ENCODE assay signal across 10 cellular contexts in genomic region chr16:70577256-70577698, GRCh38. TPM values are rescaled to one million over a fixed set of nuclear protein-coding genes. Genes with fewer than 3 reads are reported as not detected.
A peak's percentile ranks its signal among the peaks of the same experiment; 100 is the strongest.
DNase-seq lines count a peak whose midpoint lies in the region; ATAC-seq, FAIRE-seq and TF ChIP-seq lines count a peak whose summit lies in the region.
"Had no signal": no experiment of that assay in that cellular context is flagged by ENCODE, and none has a peak within 500 bp of the region (broad histone marks: within the 10 kb centered on the region; RNA-seq: fewer than 3 reads in every experiment).

No MANE protein-coding gene starts in this region.

- H3K9me3 ChIP-seq in Caco-2 (no peaks in the 10 kb centered on the region), IMR-90 (ENCODE audit: control insufficient read depth, insufficient read depth, low read length) (no peaks in the 10 kb centered on the region)

- dilution Hi-C loops in IMR-90 (cut with HindIII; ENCODE audit: low sequenced_read_pairs, unreplicated experiment) = no loop called here

- TF ChIP-seq POLR2A in IMR-90 (IDR thresholded peaks at IDR 0.05; ENCODE audit: low read depth, low read length) = no peak

- peak overlapping the region; percentile 75 for H2AK9ac ChIP-seq in IMR-90 (replicated peaks; ENCODE audit: low read depth, low read length, poor library complexity)

- peak overlapping the region; percentile 62 for H2BK5ac ChIP-seq in IMR-90 (ENCODE audit: low read depth, low read length, poor library complexity, severe bottlenecking)

- no peak for FAIRE-seq in bronchial epithelial cell (lab: Jason Lieb, UNC)

- peak; percentile 38 for ATAC-seq in IMR-90 (ENCODE audit: low read depth)

- no peak overlapping the region; the same call in 2 of the 3 replicates for H2BK15ac ChIP-seq in IMR-90 (ENCODE audit: low read depth, low read length)

- H3K4me3 Mint-ChIP-seq in Caco-2 (ENCODE audit: unreplicated experiment) (no peak overlapping the region), neural crest cell (peak overlapping the region; percentile 38)
- H3K4me3 Mint-ChIP-seq: activated CD4-positive, alpha-beta T cell treated with anti-CD3 and anti-CD28 coated beads, Interleukin-2, amount 10 ng/mL, durations not matched to agents 7 days and 5 days had no signal

- WGBS in IMR-90 (ENCODE audit: extremely low coverage in 2 of 2, insufficient read length in 1 of 2), 2 experiments = 47% methylated on average over 5 of the region's 9 CpGs; no CpG with 5 or more reads in 1 of the 2 experiments

- no peaks in the 10 kb centered on the region for H3K27me3 Mint-ChIP-seq in Caco-2 (ENCODE audit: insufficient read depth, unreplicated experiment)
- peaks cover 3% of the 10 kb centered on the region for H3K27me3 Mint-ChIP-seq in neural crest cell (ENCODE audit: low read depth)
- H3K27me3 Mint-ChIP-seq: activated CD4-positive, alpha-beta T cell treated with anti-CD3 and anti-CD28 coated beads, Interleukin-2, amount 10 ng/mL, durations not matched to agents 7 days and 5 days had no signal

- no peak overlapping the region; the same call in 1 of the 2 replicates for H4K91ac ChIP-seq in IMR-90 (ENCODE audit: insufficient read depth, low read depth, low read length)

- H2AK5ac ChIP-seq in IMR-90 (ENCODE audit: low read depth, low read length) = peak overlapping the region; percentile 32

- H3K56ac ChIP-seq in IMR-90 (ENCODE audit: extremely low read depth, insufficient read depth, low read length) = no peak overlapping the region; the same call in 1 of the 2 replicates

- peak overlapping the region; percentile 51; the same call in 1 of the 2 replicates for H3K23ac ChIP-seq in IMR-90 (ENCODE audit: low read depth, low read length)

- peaks cover 34% of the 10 kb centered on the region for H4K20me1 ChIP-seq in IMR-90 (ENCODE audit: insufficient read depth, low read length)

- POLR2A ChIA-PET in Caco-2 (lab: Charles Lee) (no interaction called here), IMR-90 (lab: Charles Lee; ENCODE audit: unreplicated experiment) (no interaction called here)

- H3K14ac ChIP-seq in IMR-90 (replicated peaks; ENCODE audit: low read depth, low read length) = peak overlapping the region; percentile 48; the same call in 1 of the 2 replicates

- H4K5ac ChIP-seq in IMR-90 (ENCODE audit: low read depth, low read length) = no peak overlapping the region

- no peak overlapping the region for H3K9ac ChIP-seq in IMR-90 (ENCODE audit: low read depth, low read length)

- H2BK20ac ChIP-seq in IMR-90 (ENCODE audit: low read depth, low read length) = 0 out of 2 replicates have a peak overlapping the region, but pooled peaks have one; percentile 39

- H3K27ac Mint-ChIP-seq in Caco-2 (ENCODE audit: unreplicated experiment) (peak overlapping the region; percentile 31), neural crest cell (ENCODE audit: unreplicated experiment) (no peak overlapping the region)
- H3K27ac Mint-ChIP-seq: activated CD4-positive, alpha-beta T cell treated with anti-CD3 and anti-CD28 coated beads, Interleukin-2, amount 10 ng/mL, durations not matched to agents 7 days and 5 days had no signal

- H4K8ac ChIP-seq in IMR-90 (ENCODE audit: low read depth in 2 of 2, low read length in 2 of 2) = peak overlapping the region in 1 of 2 experiments; percentile 23; a peak in 1 of 4 replicates

- H2BK120ac ChIP-seq in IMR-90 (ENCODE audit: low read depth, low read length) = peak overlapping the region; percentile 12; the same call in 1 of the 2 replicates

- peaks cover 29% of the 10 kb centered on the region for H3K9me1 ChIP-seq in IMR-90 (ENCODE audit: insufficient read depth, low read length)

- H3K18ac ChIP-seq in IMR-90 (ENCODE audit: low read depth, low read length) = no peak overlapping the region

- BruUV-seq in Caco-2 (replicated peaks; lab: Mats Ljungman, UMichigan) = no TSS peak
- BruUV-seq in IMR-90 (replicated peaks; lab: Mats Ljungman, UMichigan) = no TSS peak

- CTCF ChIA-PET in Caco-2 (lab: Charles Lee) = no interaction called here
- CTCF ChIA-PET in IMR-90 (lab: Yijun Ruan, JAX) = no interaction called here

- TF ChIP-seq RAD21 in IMR-90 (IDR thresholded peaks at IDR 0.05; ENCODE audit: low read length) = no peak

- H3K9me3 Mint-ChIP-seq in Caco-2 (ENCODE audit: unreplicated experiment) = no peaks in the 10 kb centered on the region
- H3K9me3 Mint-ChIP-seq in neural crest cell = no peaks in the 10 kb centered on the region
- H3K9me3 Mint-ChIP-seq: activated CD4-positive, alpha-beta T cell treated with anti-CD3 and anti-CD28 coated beads, Interleukin-2, amount 10 ng/mL, durations not matched to agents 7 days and 5 days had no signal

- peak overlapping the region; percentile 14; the same call in 1 of the 2 replicates for H3K27ac ChIP-seq in IMR-90 (ENCODE audit: insufficient read depth, low read length)

- H3K36me3 ChIP-seq in Caco-2 (ENCODE audit: control insufficient read depth, insufficient read depth, low read length) = peaks cover 6% of the 10 kb centered on the region
- H3K36me3 ChIP-seq in IMR-90 (ENCODE audit: control insufficient read depth, insufficient read depth, low read length) = peaks cover 14% of the 10 kb centered on the region
- H3K36me3 ChIP-seq in bronchial epithelial cell (ENCODE audit: control insufficient read depth, insufficient read depth, low read length) = no peaks in the 10 kb centered on the region

- H3K4me1 Mint-ChIP-seq in Caco-2 (ENCODE audit: low read depth, unreplicated experiment) (no peaks in the 10 kb centered on the region), neural crest cell (no peaks in the 10 kb centered on the region)

- H3K4me2 ChIP-seq in IMR-90 (ENCODE audit: low read depth, low read length) = no peak overlapping the region

- TF ChIP-seq CTCF in Caco-2 (IDR thresholded peaks at IDR 0.05; ENCODE audit: insufficient read depth in 1 of 2, low read depth in 1 of 2, low read length in 1 of 2, severe bottlenecking in 1 of 2, unreplicated experiment in 1 of 2) (no peak), IMR-90 (conservative IDR thresholded peaks at IDR 0.05; ENCODE audit: low read depth, low read length) (no peak), bronchial epithelial cell (IDR thresholded peaks at IDR 0.05; ENCODE audit: insufficient read depth, low read length, severe bottlenecking) (no peak), neural crest cell (conservative IDR thresholded peaks at IDR 0.05) (no peak)

- H3K4me3 ChIP-seq in Caco-2 (ENCODE audit: low read depth, low read length) (no peak overlapping the region), IMR-90 (ENCODE audit: insufficient read depth, low read depth, low read length) (no peak overlapping the region), bronchial epithelial cell (ENCODE audit: low read depth, low read length) (no peak overlapping the region)

- peaks cover 5 to 40% of the 10 kb centered on the region in 2 experiments; a peak in 3 of 4 replicates for H3K79me1 ChIP-seq in IMR-90 (ENCODE audit: low read depth in 1 of 2, low read length in 2 of 2)

- H3K4me1 ChIP-seq in Caco-2 (peaks cover 5% of the 10 kb centered on the region; the same call in 1 of the 2 replicates), IMR-90 (ENCODE audit: control insufficient read depth, insufficient read depth, low read length) (peaks cover 33% of the 10 kb centered on the region)

- H2AFZ ChIP-seq in IMR-90 (replicated peaks; ENCODE audit: low read length, poor library complexity) = peak overlapping the region; percentile 41

- peak overlapping the region; percentile 67 for H3K4ac ChIP-seq in IMR-90 (ENCODE audit: low read depth, low read length)

- in situ Hi-C loops in IMR-90 (cut with MboI; ENCODE audit: low sequenced_read_pairs) = no loop called here

- DNase-seq in Caco-2 (no peak), IMR-90 (peak; percentile 70), bronchial epithelial cell (ENCODE audit: low read depth) (peak; percentile 22), neural crest cell (ENCODE audit: low read depth, low spot score) (no peak), NCI-H510A (lab: John Stamatoyannopoulos, UW) (no peak), DMS53 (lab: John Stamatoyannopoulos, UW) (no peak), NCI-H69 (lab: John Stamatoyannopoulos, UW) (no peak), HUDEP-2 (lab: John Stamatoyannopoulos, UW; ENCODE audit: unreplicated experiment in 76 of 76) (no peak)
- DNase-seq: activated CD4-positive, alpha-beta T cell treated with anti-CD3 and anti-CD28 coated beads, Interleukin-2, amount 10 ng/mL, durations not matched to agents 7 days and 5 days; NCI-H2029 treated with DMSO at 0.1 percent for 48 hours had no signal

- peaks cover 75% of the 10 kb centered on the region for H3K36me3 Mint-ChIP-seq in Caco-2 (ENCODE audit: insufficient read depth, unreplicated experiment)
- H3K36me3 Mint-ChIP-seq in neural crest cell (ENCODE audit: low read depth) = peaks cover 8% of the 10 kb centered on the region

- intact Hi-C loops in Caco-2 (cut with micrococcal nuclease; ENCODE audit: unreplicated experiment) = loop anchor here (2.0 kb wide), 1 partner anchor 38 kb away; no protein-coding TSS in a partner anchor
- intact Hi-C loops in IMR-90 (cut with micrococcal nuclease) = no loop called here

- H3K27me3 ChIP-seq in Caco-2 (replicated peaks; ENCODE audit: control insufficient read depth, insufficient read depth, low read length) = no peaks in the 10 kb centered on the region
- H3K27me3 ChIP-seq in IMR-90 (ENCODE audit: control insufficient read depth, insufficient read depth, low read length) = no peaks in the 10 kb centered on the region
- no peaks in the 10 kb centered on the region for H3K27me3 ChIP-seq in bronchial epithelial cell (ENCODE audit: control insufficient read depth, insufficient read depth, low read length)

TF ChIP-seq in IMR-90, 13 proteins besides CTCF, POLR2A, EP300 and RAD21 (continues in another document):
- TF ChIP-seq CEBPB (IDR thresholded peaks at IDR 0.05; ENCODE audit: low read depth, low read length) (no peak), USF2 (IDR thresholded peaks at IDR 0.05; ENCODE audit: low read depth, low read length) (no peak)

RNA-seq across cellular contexts. Expression of gene SF3B3, which starts 53.7 kb away (rescaled TPM):
- total RNA-seq in Caco-2 (2022) = 387 and 439 TPM in 2 replicates
- total RNA-seq in IMR-90 (2012; rRNA removed) = 97.9 and 112 TPM in 2 replicates
- polyA plus RNA-seq in IMR-90 (2012; rRNA removed) = 123 and 134 TPM in 2 replicates
- 57.4 and 93.9 TPM in 2 replicates for polyA plus RNA-seq in IMR-90 (2012; cell fraction: cytosol; rRNA removed)
- 86.5 and 136 TPM in 2 replicates for polyA plus RNA-seq in IMR-90 (2012; cell fraction: nucleus; rRNA removed; ENCODE audit: low replicate concordance)
- total RNA-seq in bronchial epithelial cell = 58.1 and 80.6 TPM in 2 replicates
- 622 and 631 TPM in 2 replicates for total RNA-seq in neural crest cell

RNA-seq across cellular contexts. Expression of gene COG4, which starts 53.9 kb away (rescaled TPM):
- total RNA-seq in Caco-2 (2022) = 88.5 and 90.3 TPM in 2 replicates
- 85.0 and 96.1 TPM in 2 replicates for total RNA-seq in IMR-90 (2012; rRNA removed)
- 47.5 and 49.7 TPM in 2 replicates for polyA plus RNA-seq in IMR-90 (2012; rRNA removed)
- polyA plus RNA-seq in IMR-90 (2012; cell fraction: cytosol; rRNA removed) = 71.3 and 112 TPM in 2 replicates
- 77.5 and 117 TPM in 2 replicates for polyA plus RNA-seq in IMR-90 (2012; cell fraction: nucleus; rRNA removed; ENCODE audit: low replicate concordance)
- 45.3 and 46.7 TPM in 2 replicates for total RNA-seq in bronchial epithelial cell
- 81.2 and 82.7 TPM in 2 replicates for total RNA-seq in neural crest cell

Comparison
In these comparisons a context has a peak if more than half of its experiments do, and no peak if none do; other contexts are left out.
1. DNase-seq: peak in IMR-90 (single experiment) and bronchial epithelial cell (single experiment); none in Caco-2 (0 of 2), neural crest cell (single experiment), NCI-H510A (single experiment), DMS53 (single experiment), NCI-H69 (single experiment) and HUDEP-2 (0 of 76).